In genomic region chr2:101831351-101831865, GRCh38 we compare ENCODE assay signal across 8 cellular contexts.
DNase-seq lines count a peak whose midpoint lies in the region; ATAC-seq and TF ChIP-seq lines count a peak whose summit lies in the region.

No MANE protein-coding gene starts in this region.

- TF ChIP-seq POLR2A in IMR-90 (IDR thresholded peaks at IDR 0.05; ENCODE audit: low read depth, low read length) (no peak), heart left ventricle (IDR thresholded peaks at IDR 0.05) (no peak), prostate gland (IDR thresholded peaks at IDR 0.05) (no peak)

- peak overlapping the region; percentile 60; the same call in 1 of the 2 replicates for H4K5ac ChIP-seq in IMR-90 (ENCODE audit: low read depth, low read length)

- H3K9me3 ChIP-seq in IMR-90 (ENCODE audit: control insufficient read depth, insufficient read depth, low read length) (no peaks in the 10 kb centered on the region), heart left ventricle (no peaks in the 10 kb centered on the region), prostate gland (no peaks in the 10 kb centered on the region)

- peaks cover 25% of the 10 kb centered on the region for H3K9me1 ChIP-seq in IMR-90 (ENCODE audit: insufficient read depth, low read length)

- dilution Hi-C loops in IMR-90 (cut with HindIII; ENCODE audit: low sequenced_read_pairs, unreplicated experiment) = no loop called here

- no peak overlapping the region for H2BK120ac ChIP-seq in IMR-90 (ENCODE audit: low read depth, low read length)

- peak overlapping the region; percentile 5; the same call in 1 of the 3 replicates for H2BK15ac ChIP-seq in IMR-90 (ENCODE audit: low read depth, low read length)

- H2BK5ac ChIP-seq in IMR-90 (ENCODE audit: low read depth, low read length, poor library complexity, severe bottlenecking) = peak overlapping the region; percentile 71

- H3K4me3 ChIP-seq in IMR-90 (ENCODE audit: insufficient read depth, low read depth, low read length) (no peak overlapping the region), heart left ventricle (no peak overlapping the region), prostate gland (no peak overlapping the region)

- H3K4me3 Mint-ChIP-seq in activated naive CD8-positive, alpha-beta T cell treated with anti-CD3 and anti-CD28 coated beads, Interleukin-2, amount 10 ng/mL, durations not matched to agents 7 days and 5 days = no peak overlapping the region

- H3K9ac ChIP-seq in IMR-90 (ENCODE audit: low read depth, low read length) = no peak overlapping the region

- no peak overlapping the region; the same call in 1 of the 2 replicates for H3K14ac ChIP-seq in IMR-90 (replicated peaks; ENCODE audit: low read depth, low read length)

- peak; percentile 80 for TF ChIP-seq RAD21 in IMR-90 (IDR thresholded peaks at IDR 0.05; ENCODE audit: low read length)

- H4K91ac ChIP-seq in IMR-90 (ENCODE audit: insufficient read depth, low read depth, low read length) = no peak overlapping the region; the same call in 1 of the 2 replicates

- peaks cover 37 to 62% of the 10 kb centered on the region in 2 experiments for H3K79me1 ChIP-seq in IMR-90 (ENCODE audit: low read depth in 1 of 2, low read length in 2 of 2)

- ATAC-seq in GM21367 (IDR thresholded peaks at IDR 0.05; ENCODE audit: unreplicated experiment) (peak; percentile 70), IMR-90 (ENCODE audit: low read depth) (peak; percentile 47), heart left ventricle (peak; percentile 70 to 84 (median 80)), GM18861 (IDR thresholded peaks at IDR 0.05; ENCODE audit: unreplicated experiment) (no peak)
- ATAC-seq in activated naive CD8-positive, alpha-beta T cell treated with anti-CD3 and anti-CD28 coated beads, Interleukin-2, amount 10 ng/mL, durations not matched to agents 7 days and 5 days (ENCODE audit: low read depth) = peak; percentile 78

- H3K27ac ChIP-seq in IMR-90 (ENCODE audit: insufficient read depth, low read length) (peak overlapping the region; percentile 28), heart left ventricle (peak overlapping the region in 10 of 12 donors; percentile 40 to 76 (median 56)), prostate gland (peak overlapping the region; percentile 48 to 52)

- peak overlapping the region; percentile 11 for H2AK9ac ChIP-seq in IMR-90 (replicated peaks; ENCODE audit: low read depth, low read length, poor library complexity)

- CTCF ChIA-PET in IMR-90 (lab: Yijun Ruan, JAX) = interaction anchor here (0.6 to 2.1 kb wide), 25 partner anchors 9 to 490 kb away, joined by 3 to 11 read pairs (median 4); partner anchors contain the start of gene MAP4K4

- DNase-seq in DMS114 treated with DMSO at 0.1 percent for 48 hours (lab: John Stamatoyannopoulos, UW; ENCODE audit: unreplicated experiment) (peak; percentile 73), IMR-90 (peak; percentile 78), SW 1271 (lab: John Stamatoyannopoulos, UW) (peak; percentile 69 to 82), heart left ventricle (peak in 4 of 5 donors; percentile 72 to 79 (median 76)), prostate gland (ENCODE audit: low spot score) (peak; percentile 54)
- DNase-seq in activated naive CD8-positive, alpha-beta T cell treated with anti-CD3 and anti-CD28 coated beads, Interleukin-2, amount 10 ng/mL, durations not matched to agents 7 days and 5 days = peak; percentile 48

- H3K27ac Mint-ChIP-seq in activated naive CD8-positive, alpha-beta T cell treated with anti-CD3 and anti-CD28 coated beads, Interleukin-2, amount 10 ng/mL, durations not matched to agents 7 days and 5 days = peak overlapping the region; percentile 69

- H2BK20ac ChIP-seq in IMR-90 (ENCODE audit: low read depth, low read length) = no peak overlapping the region

- H3K36me3 Mint-ChIP-seq in activated naive CD8-positive, alpha-beta T cell treated with anti-CD3 and anti-CD28 coated beads, Interleukin-2, amount 10 ng/mL, durations not matched to agents 7 days and 5 days = peaks cover 41% of the 10 kb centered on the region

- 60% methylated on average over 1 of the region's 5 CpGs; no CpG with 5 or more reads in 1 of the 2 experiments for WGBS in IMR-90 (ENCODE audit: extremely low coverage in 2 of 2, insufficient read length in 1 of 2), 2 experiments
- 42 to 52% (median 46%) methylated on average over 5 of the region's 5 CpGs for WGBS in heart left ventricle, 4 donors
- WGBS in prostate gland = 48% methylated on average over 5 of the region's 5 CpGs

- peak overlapping the region in 1 of 2 experiments; percentile 65; a peak in 1 of 4 replicates for H4K8ac ChIP-seq in IMR-90 (ENCODE audit: low read depth in 2 of 2, low read length in 2 of 2)

- POLR2A ChIA-PET in IMR-90 (lab: Charles Lee; ENCODE audit: unreplicated experiment) = no interaction called here
- POLR2A ChIA-PET in activated naive CD8-positive, alpha-beta T cell treated with anti-CD3 and anti-CD28 coated beads, Interleukin-2, amount 10 ng/mL, durations not matched to agents 7 days and 5 days (lab: Charles Lee) = interaction anchor here (0.9 to 1.9 kb wide), 2 partner anchors 65 to 133 kb away, joined by 3 to 6 read pairs; no protein-coding TSS in a partner anchor

- H3K4me1 ChIP-seq in IMR-90 (ENCODE audit: control insufficient read depth, insufficient read depth, low read length) (peaks cover 25% of the 10 kb centered on the region), heart left ventricle (peaks cover 9 to 58% (median 53%) of the 10 kb centered on the region in 12 donors), prostate gland (replicated peaks) (peaks cover 11% of the 10 kb centered on the region)

- peaks cover 32% of the 10 kb centered on the region for H3K36me3 ChIP-seq in IMR-90 (ENCODE audit: control insufficient read depth, insufficient read depth, low read length)
- H3K36me3 ChIP-seq in heart left ventricle = peaks cover 0 to 89% (median 69%) of the 10 kb centered on the region in 9 donors
- H3K36me3 ChIP-seq in prostate gland = no peaks in the 10 kb centered on the region

- TF ChIP-seq CTCF in IMR-90 (conservative IDR thresholded peaks at IDR 0.05; ENCODE audit: low read depth, low read length) (peak; percentile 71), heart left ventricle (IDR thresholded peaks at IDR 0.05) (peak; percentile 64 to 87 (median 78)), prostate gland (IDR thresholded peaks at IDR 0.05) (peak; percentile 48 to 76 (median 61))

- H3K27me3 Mint-ChIP-seq in activated naive CD8-positive, alpha-beta T cell treated with anti-CD3 and anti-CD28 coated beads, Interleukin-2, amount 10 ng/mL, durations not matched to agents 7 days and 5 days = no peaks in the 10 kb centered on the region

- H3K56ac ChIP-seq in IMR-90 (ENCODE audit: extremely low read depth, insufficient read depth, low read length) = no peak overlapping the region

- in situ Hi-C loops in IMR-90 (cut with MboI; ENCODE audit: low sequenced_read_pairs) = loop anchor here (5.0 to 10.0 kb wide), 3 partner anchors 134 to 487 kb away; partner anchors contain the start of gene MAP4K4

- H3K4me1 Mint-ChIP-seq in activated naive CD8-positive, alpha-beta T cell treated with anti-CD3 and anti-CD28 coated beads, Interleukin-2, amount 10 ng/mL, durations not matched to agents 7 days and 5 days = peaks cover 52% of the 10 kb centered on the region

- no peak overlapping the region for H3K23ac ChIP-seq in IMR-90 (ENCODE audit: low read depth, low read length)

- intact Hi-C loops in IMR-90 (cut with micrococcal nuclease) = loop anchor here (1.0 to 5.0 kb wide), 5 partner anchors 61 to 489 kb away; no protein-coding TSS in a partner anchor
- intact Hi-C loops in heart left ventricle (cut with DNase I) = loop anchor here (1.0 to 10.0 kb wide), 13 partner anchors 59 to 497 kb away; partner anchors contain the start of gene MAP4K4 (in 4 of the 10)
- intact Hi-C loops in prostate gland (cut with DNase I) = loop anchor here (1.0 to 2.0 kb wide), 2 partner anchors 133 to 312 kb away; no protein-coding TSS in a partner anchor

- H3K27me3 ChIP-seq in IMR-90 (ENCODE audit: control insufficient read depth, insufficient read depth, low read length) = no peaks in the 10 kb centered on the region
- H3K27me3 ChIP-seq in heart left ventricle = no peaks in the 10 kb centered on the region
- H3K27me3 ChIP-seq in prostate gland (replicated peaks; ENCODE audit: insufficient read depth) = no peaks in the 10 kb centered on the region

- no peaks in the 10 kb centered on the region for H3K9me3 Mint-ChIP-seq in activated naive CD8-positive, alpha-beta T cell treated with anti-CD3 and anti-CD28 coated beads, Interleukin-2, amount 10 ng/mL, durations not matched to agents 7 days and 5 days

- H3K4ac ChIP-seq in IMR-90 (ENCODE audit: low read depth, low read length) = 0 out of 2 replicates have a peak overlapping the region, but pooled peaks have one; percentile 12

- H4K20me1 ChIP-seq in IMR-90 (ENCODE audit: insufficient read depth, low read length) = peaks cover 36% of the 10 kb centered on the region; the same call in 1 of the 2 replicates

- no peak overlapping the region for H2AK5ac ChIP-seq in IMR-90 (ENCODE audit: low read depth, low read length)

- BruUV-seq in IMR-90 (replicated peaks; lab: Mats Ljungman, UMichigan) = no TSS peak

- H2AFZ ChIP-seq in IMR-90 (replicated peaks; ENCODE audit: low read length, poor library complexity) = no peak overlapping the region

- H3K4me2 ChIP-seq in IMR-90 (ENCODE audit: low read depth, low read length) = no peak overlapping the region

- H3K18ac ChIP-seq in IMR-90 (ENCODE audit: low read depth, low read length) = no peak overlapping the region

TF ChIP-seq in IMR-90, 13 proteins besides CTCF, POLR2A, EP300 and RAD21:
- TF ChIP-seq RCOR1 (IDR thresholded peaks at IDR 0.05; ENCODE audit: insufficient replicate concordance, low read length) = no peak
- no peak for TF ChIP-seq MAZ (IDR thresholded peaks at IDR 0.05; ENCODE audit: borderline replicate concordance, low read depth, low read length)
- TF ChIP-seq BHLHE40 (IDR thresholded peaks at IDR 0.05; ENCODE audit: low read depth, low read length) = no peak
- no peak for TF ChIP-seq MXI1 (IDR thresholded peaks at IDR 0.05; ENCODE audit: borderline replicate concordance, low read depth, low read length)
- peak; percentile 93 for TF ChIP-seq SMC3 (IDR thresholded peaks at IDR 0.05; ENCODE audit: low read depth, low read length)
